Comparison of ENCODE assay signal across 1 cellular context in the genomic region with DNA sequence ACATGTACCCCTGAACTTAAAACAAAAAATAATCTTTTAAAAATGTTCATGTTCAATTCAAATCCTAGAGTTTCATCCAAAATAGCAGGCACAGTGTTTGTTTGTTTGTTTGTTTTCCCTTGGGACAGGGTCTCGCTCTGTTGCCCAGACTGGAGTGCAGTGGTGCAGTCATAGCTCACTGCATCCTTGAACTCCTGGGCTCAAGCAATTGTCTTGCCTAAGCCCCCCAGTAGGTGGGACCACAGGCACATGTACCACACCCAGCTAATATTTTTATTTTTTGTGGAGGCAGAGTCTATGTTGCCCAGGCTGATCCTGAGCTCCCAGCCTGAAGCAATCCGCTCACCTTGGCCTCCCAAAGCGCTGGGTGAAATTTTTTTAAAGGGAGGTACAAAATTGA.
TF ChIP-seq lines count a peak whose summit lies in the region.

No MANE protein-coding gene starts in this region.

TF ChIP-seq in GM23338, 12 proteins besides CTCF, POLR2A, EP300 and RAD21 (continued from another document):
- TF ChIP-seq, protein P1, sequence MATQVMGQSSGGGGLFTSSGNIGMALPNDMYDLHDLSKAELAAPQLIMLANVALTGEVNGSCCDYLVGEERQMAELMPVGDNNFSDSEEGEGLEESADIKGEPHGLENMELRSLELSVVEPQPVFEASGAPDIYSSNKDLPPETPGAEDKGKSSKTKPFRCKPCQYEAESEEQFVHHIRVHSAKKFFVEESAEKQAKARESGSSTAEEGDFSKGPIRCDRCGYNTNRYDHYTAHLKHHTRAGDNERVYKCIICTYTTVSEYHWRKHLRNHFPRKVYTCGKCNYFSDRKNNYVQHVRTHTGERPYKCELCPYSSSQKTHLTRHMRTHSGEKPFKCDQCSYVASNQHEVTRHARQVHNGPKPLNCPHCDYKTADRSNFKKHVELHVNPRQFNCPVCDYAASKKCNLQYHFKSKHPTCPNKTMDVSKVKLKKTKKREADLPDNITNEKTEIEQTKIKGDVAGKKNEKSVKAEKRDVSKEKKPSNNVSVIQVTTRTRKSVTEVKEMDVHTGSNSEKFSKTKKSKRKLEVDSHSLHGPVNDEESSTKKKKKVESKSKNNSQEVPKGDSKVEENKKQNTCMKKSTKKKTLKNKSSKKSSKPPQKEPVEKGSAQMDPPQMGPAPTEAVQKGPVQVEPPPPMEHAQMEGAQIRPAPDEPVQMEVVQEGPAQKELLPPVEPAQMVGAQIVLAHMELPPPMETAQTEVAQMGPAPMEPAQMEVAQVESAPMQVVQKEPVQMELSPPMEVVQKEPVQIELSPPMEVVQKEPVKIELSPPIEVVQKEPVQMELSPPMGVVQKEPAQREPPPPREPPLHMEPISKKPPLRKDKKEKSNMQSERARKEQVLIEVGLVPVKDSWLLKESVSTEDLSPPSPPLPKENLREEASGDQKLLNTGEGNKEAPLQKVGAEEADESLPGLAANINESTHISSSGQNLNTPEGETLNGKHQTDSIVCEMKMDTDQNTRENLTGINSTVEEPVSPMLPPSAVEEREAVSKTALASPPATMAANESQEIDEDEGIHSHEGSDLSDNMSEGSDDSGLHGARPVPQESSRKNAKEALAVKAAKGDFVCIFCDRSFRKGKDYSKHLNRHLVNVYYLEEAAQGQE (IDR thresholded peaks at IDR 0.05; ENCODE audit: unreplicated experiment) = no peak
- TF ChIP-seq EZH2 (IDR thresholded peaks at IDR 0.05; ENCODE audit: low read depth, unreplicated experiment) (no peak), EZH2phosphoT487 (IDR thresholded peaks at IDR 0.05; ENCODE audit: unreplicated experiment) (no peak), ZNF114 (CRISPR knock-in tag; IDR thresholded peaks at IDR 0.05) (no peak)
